Comparison of ENCODE assay signal across 26 cellular contexts in genomic region chr4:159497961-159498360, GRCh38.
"Had no signal": no experiment of that assay in that cellular context is flagged by ENCODE, and none has a peak within 500 bp of the region (broad histone marks: within the 10 kb centered on the region; RNA-seq: fewer than 3 reads in every experiment).

No MANE protein-coding gene starts in this region.

- ATAC-seq: activated T-helper 17 cell treated with anti-CD3 and anti-CD28 coated beads, Interleukin-2, amount 50 U/mL, for 72 hours; gastrocnemius medialis; left colon; lower lobe of right lung; WTC11 had no signal

- H3K27me3 Mint-ChIP-seq: activated T-cell treated with anti-CD3 and anti-CD28 coated beads, Interleukin-2, amount 50 U/mL, for 24 hours; central memory CD8-positive, alpha-beta T cell had no signal

- H3K4me3 Mint-ChIP-seq: activated naive CD8-positive, alpha-beta T cell; activated T-cell treated with anti-CD3 and anti-CD28 coated beads, Interleukin-2, amount 50 U/mL, for 24 hours; activated T-helper 17 cell treated with anti-CD3 and anti-CD28 coated beads, Interleukin-2, amount 50 U/mL, for 72 hours; central memory CD8-positive, alpha-beta T cell; naive B cell; WTC11 had no signal

- H3K4me1 ChIP-seq: ascending aorta, esophagus squamous epithelium, gastrocnemius medialis, lower lobe of right lung, spleen, testis, upper lobe of left lung had no signal

- DNase-seq: activated CD8-positive, alpha-beta memory T cell treated with anti-CD3 and anti-CD28 coated beads for 24 hours; activated CD8-positive, alpha-beta memory T cell treated with anti-CD3 and anti-CD28 coated beads, Interleukin-2, amount 50 U/mL, for 4 hours; activated naive CD4-positive, alpha-beta T cell; activated T-cell treated with anti-CD3 and anti-CD28 coated beads, Interleukin-2, amount 50 U/mL, for 24 hours; esophagus squamous epithelium; gastrocnemius medialis; head of caudate nucleus; left colon; lower lobe of right lung; mesendoderm; naive B cell; retina; spleen; stimulated activated CD4-positive, alpha-beta T cell treated with anti-CD3 and anti-CD28 coated beads, Interleukin-4, amount 100 ng/mL, for 1 hour; stimulated activated naive CD4-positive, alpha-beta T cell; T-helper 9 cell; testis; upper lobe of left lung had no signal

- H3K36me3 ChIP-seq: adrenal gland, ascending aorta, esophagus squamous epithelium, gastrocnemius medialis, lower lobe of right lung, spleen, upper lobe of left lung had no signal

- H3K36me3 Mint-ChIP-seq: activated naive CD8-positive, alpha-beta T cell; naive B cell had no signal

- H3K4me3 ChIP-seq: adrenal gland, ascending aorta, coronary artery, esophagus squamous epithelium, gastrocnemius medialis, lower lobe of right lung, spleen, testis, upper lobe of left lung had no signal

- H3K27ac ChIP-seq: adrenal gland, ascending aorta, coronary artery, esophagus squamous epithelium, gastrocnemius medialis, lower lobe of right lung, spleen, testis, upper lobe of left lung had no signal

- H3K27ac Mint-ChIP-seq: activated naive CD8-positive, alpha-beta T cell; activated T-cell treated with anti-CD3 and anti-CD28 coated beads, Interleukin-2, amount 50 U/mL, for 24 hours; activated T-helper 17 cell treated with anti-CD3 and anti-CD28 coated beads, Interleukin-2, amount 50 U/mL, for 72 hours; naive B cell; progenitor cell of endocrine pancreas; WTC11 had no signal

- H3K4me1 Mint-ChIP-seq: activated T-helper 17 cell treated with anti-CD3 and anti-CD28 coated beads, Interleukin-2, amount 50 U/mL, for 72 hours; central memory CD8-positive, alpha-beta T cell; naive B cell had no signal

- H3K9me3 Mint-ChIP-seq: activated T-cell treated with anti-CD3 and anti-CD28 coated beads, Interleukin-2, amount 50 U/mL, for 24 hours; activated T-helper 17 cell treated with anti-CD3 and anti-CD28 coated beads, Interleukin-2, amount 50 U/mL, for 72 hours had no signal

- H3K27me3 ChIP-seq: adrenal gland, ascending aorta, esophagus squamous epithelium, spleen, testis, upper lobe of left lung had no signal

- H3K9me3 ChIP-seq: adrenal gland, ascending aorta, esophagus squamous epithelium, gastrocnemius medialis, lower lobe of right lung, testis, upper lobe of left lung had no signal
